ENCODE assay signal across 1 cellular context in the genomic region with DNA sequence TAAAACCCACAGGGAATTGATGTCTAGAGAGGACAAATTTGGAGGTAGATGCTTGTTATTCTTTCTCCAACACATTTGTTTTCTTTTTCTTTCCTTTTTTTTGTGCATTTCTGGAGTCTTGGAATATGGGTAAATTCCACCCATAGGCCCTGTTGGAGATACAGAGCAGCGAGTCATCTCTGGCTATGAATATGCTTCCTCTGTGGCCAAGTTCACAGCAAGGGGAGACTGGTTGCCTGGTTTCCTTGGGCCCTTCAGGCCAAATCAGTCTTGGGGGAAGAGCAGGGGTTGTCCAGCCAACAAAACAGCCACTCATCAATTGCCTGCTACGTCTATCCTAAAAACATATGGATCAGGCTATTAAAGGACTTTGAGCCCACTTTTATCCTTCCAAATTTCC.
TF ChIP-seq lines count a peak whose summit lies in the region.

No MANE protein-coding gene starts in this region.

TF ChIP-seq in endothelial cell of umbilical vein, 7 proteins besides CTCF, POLR2A, EP300 and RAD21:
- TF ChIP-seq JUN (IDR thresholded peaks at IDR 0.05; ENCODE audit: borderline replicate concordance, insufficient read depth, insufficient read length, low read depth) (no peak), EZH2 (IDR thresholded peaks at IDR 0.05; ENCODE audit: borderline replicate concordance, low read depth, low read length, severe bottlenecking) (no peak), POLR2AphosphoS5 (IDR thresholded peaks at IDR 0.05; ENCODE audit: insufficient read depth, low read depth, low read length) (no peak), FOS (IDR thresholded peaks at IDR 0.05; ENCODE audit: borderline replicate concordance, insufficient read depth, low read length) (peak; percentile 47), GATA2 (IDR thresholded peaks at IDR 0.05; ENCODE audit: insufficient read depth, insufficient read length, low read depth, low read length) (peak; percentile 39), MYC (IDR thresholded peaks at IDR 0.05; ENCODE audit: low read depth, low read length) (no peak)
- TF ChIP-seq, protein P1, sequence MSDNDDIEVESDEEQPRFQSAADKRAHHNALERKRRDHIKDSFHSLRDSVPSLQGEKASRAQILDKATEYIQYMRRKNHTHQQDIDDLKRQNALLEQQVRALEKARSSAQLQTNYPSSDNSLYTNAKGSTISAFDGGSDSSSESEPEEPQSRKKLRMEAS (IDR thresholded peaks at IDR 0.05; ENCODE audit: insufficient read depth, insufficient read length) = no peak
